In genomic region chr17:2063306-2064146, GRCh38 we compare ENCODE assay signal across 2 cellular contexts.
TF ChIP-seq lines count a peak whose summit lies in the region.

No MANE protein-coding gene starts in this region.

TF ChIP-seq in liver, 16 proteins besides CTCF, POLR2A, EP300 and RAD21:
- no peak for TF ChIP-seq MAX (IDR thresholded peaks at IDR 0.05)
- TF ChIP-seq FOXA1 (IDR thresholded peaks at IDR 0.05): no peak
- TF ChIP-seq TAF1 (conservative IDR thresholded peaks at IDR 0.05): no peak
- TF ChIP-seq JUND (IDR thresholded peaks at IDR 0.05): no peak
- TF ChIP-seq RXRA (IDR thresholded peaks at IDR 0.05): no peak
- TF ChIP-seq EGR1 (IDR thresholded peaks at IDR 0.05; ENCODE audit: low read depth in 2 of 2): no peak
- TF ChIP-seq SP1 (IDR thresholded peaks at IDR 0.05): no peak
- TF ChIP-seq FOXA2 (IDR thresholded peaks at IDR 0.05): no peak

TF ChIP-seq in HepG2, 621 proteins besides CTCF, POLR2A, EP300 and RAD21:
- TF ChIP-seq KLF9 (CRISPR knock-in tag; IDR thresholded peaks at IDR 0.05; ENCODE audit: low read depth): no peak
- TF ChIP-seq ZFP41 (CRISPR knock-in tag; IDR thresholded peaks at IDR 0.05; ENCODE audit: borderline replicate concordance): no peak
- no peak for TF ChIP-seq MIER3 (CRISPR knock-in tag; IDR thresholded peaks at IDR 0.05; ENCODE audit: borderline replicate concordance)
- no peak for TF ChIP-seq PAF1 (CRISPR knock-in tag; IDR thresholded peaks at IDR 0.05)
- no peak for TF ChIP-seq SNAPC2 (CRISPR knock-in tag; IDR thresholded peaks at IDR 0.05)
- TF ChIP-seq HBP1 (CRISPR knock-in tag; IDR thresholded peaks at IDR 0.05; ENCODE audit: low read depth): no peak
- TF ChIP-seq ZNF501 (CRISPR knock-in tag; IDR thresholded peaks at IDR 0.05): no peak
- TF ChIP-seq SKIL (CRISPR knock-in tag; IDR thresholded peaks at IDR 0.05; ENCODE audit: borderline replicate concordance): no peak
- TF ChIP-seq RFX1 (IDR thresholded peaks at IDR 0.05): no peak
- no peak for TF ChIP-seq ZNF564 (CRISPR knock-in tag; IDR thresholded peaks at IDR 0.05)
- no peak for TF ChIP-seq NR2F6 (IDR thresholded peaks at IDR 0.05)
- TF ChIP-seq NR2F6 (CRISPR knock-in tag; IDR thresholded peaks at IDR 0.05): no peak
- no peak for TF ChIP-seq TFDP2 (CRISPR knock-in tag; IDR thresholded peaks at IDR 0.05)
- TF ChIP-seq ZNF766 (CRISPR knock-in tag; IDR thresholded peaks at IDR 0.05; ENCODE audit: borderline replicate concordance): no peak
- TF ChIP-seq ZNF550 (CRISPR knock-in tag; IDR thresholded peaks at IDR 0.05; ENCODE audit: borderline replicate concordance): no peak
- TF ChIP-seq CENPBD1 (CRISPR knock-in tag; IDR thresholded peaks at IDR 0.05; ENCODE audit: borderline replicate concordance, low read depth): no peak
- TF ChIP-seq ZBTB37 (CRISPR knock-in tag; IDR thresholded peaks at IDR 0.05): no peak
- no peak for TF ChIP-seq NFRKB (IDR thresholded peaks at IDR 0.05)
- no peak for TF ChIP-seq SRF (IDR thresholded peaks at IDR 0.05; ENCODE audit: low read depth, low read length)
- TF ChIP-seq IRF2 (CRISPR knock-in tag; IDR thresholded peaks at IDR 0.05): no peak
